ENCODE assay signal across 1 cellular context in genomic region chr15:90954712-90955671, GRCh38.
TF ChIP-seq lines count a peak whose summit lies in the region.

Gene RCCD1, plus strand, starts transcription at chr15:90954884. Its CDS starts 1,851 bp downstream, at chr15:90956735.

TF ChIP-seq in HepG2, 621 proteins besides CTCF, POLR2A, EP300 and RAD21 (continued from another document and continues in another):
- no peak for TF ChIP-seq MBNL3 (CRISPR knock-in tag; conservative IDR thresholded peaks at IDR 0.05)
- TF ChIP-seq GPBP1L1 (CRISPR knock-in tag; IDR thresholded peaks at IDR 0.05), result no peak
- TF ChIP-seq NCOA2 (CRISPR knock-in tag; IDR thresholded peaks at IDR 0.05), result peak; percentile 12; the same call in 1 of the 2 replicates
- TF ChIP-seq ZNF274 (CRISPR knock-in tag; IDR thresholded peaks at IDR 0.05), result peak; percentile 35; the same call in 1 of the 2 replicates
- peak; percentile 45 for TF ChIP-seq ZNF446 (CRISPR knock-in tag; IDR thresholded peaks at IDR 0.05)
- no peak for TF ChIP-seq ONECUT2 (CRISPR knock-in tag; IDR thresholded peaks at IDR 0.05)
- TF ChIP-seq ZNF513 (CRISPR knock-in tag; conservative IDR thresholded peaks at IDR 0.05), result no peak
- peak; percentile 74 for TF ChIP-seq PHF21A (CRISPR knock-in tag; IDR thresholded peaks at IDR 0.05)
- 0 out of 2 replicates have a peak, but pooled peaks have one; percentile 21 for TF ChIP-seq ZNF660 (CRISPR knock-in tag; IDR thresholded peaks at IDR 0.05; ENCODE audit: borderline replicate concordance, low read depth)
- TF ChIP-seq ZNF704 (CRISPR knock-in tag; IDR thresholded peaks at IDR 0.05; ENCODE audit: borderline replicate concordance), result peak; percentile 83; the same call in 1 of the 2 replicates
- TF ChIP-seq TRAFD1 (CRISPR knock-in tag; IDR thresholded peaks at IDR 0.05; ENCODE audit: borderline replicate concordance), result no peak
- TF ChIP-seq SP5 (CRISPR knock-in tag; IDR thresholded peaks at IDR 0.05; ENCODE audit: borderline replicate concordance, low read depth), result peak; percentile 66
- 0 out of 2 replicates have a peak, but pooled peaks have one; percentile 26 for TF ChIP-seq ZNF615 (CRISPR knock-in tag; IDR thresholded peaks at IDR 0.05; ENCODE audit: borderline replicate concordance)
- no peak for TF ChIP-seq ZNF432 (CRISPR knock-in tag; IDR thresholded peaks at IDR 0.05; ENCODE audit: borderline replicate concordance)
- peak; percentile 66; the same call in 1 of the 2 replicates for TF ChIP-seq THAP9 (CRISPR knock-in tag; IDR thresholded peaks at IDR 0.05; ENCODE audit: borderline replicate concordance)
- TF ChIP-seq ELF3 (CRISPR knock-in tag; IDR thresholded peaks at IDR 0.05), result peak; percentile 48; the same call in 1 of the 2 replicates
- no peak for TF ChIP-seq FOXA1 (IDR thresholded peaks at IDR 0.05)
- no peak; the same call in 1 of the 2 replicates for TF ChIP-seq FOXA1 (CRISPR knock-in tag; IDR thresholded peaks at IDR 0.05)
- TF ChIP-seq MTA3 (CRISPR knock-in tag; IDR thresholded peaks at IDR 0.05), result no peak
- TF ChIP-seq ZNF546 (CRISPR knock-in tag; conservative IDR thresholded peaks at IDR 0.05), result peak; percentile 92
- TF ChIP-seq ARID2 (CRISPR knock-in tag; IDR thresholded peaks at IDR 0.05; ENCODE audit: borderline replicate concordance), result peak; percentile 75; the same call in 1 of the 2 replicates
- TF ChIP-seq MTF1 (CRISPR knock-in tag; IDR thresholded peaks at IDR 0.05), result peak; percentile 81; the same call in 1 of the 2 replicates
- peak; percentile 52; the same call in 1 of the 2 replicates for TF ChIP-seq POGK (CRISPR knock-in tag; conservative IDR thresholded peaks at IDR 0.05)
- TF ChIP-seq DDIT3 (CRISPR knock-in tag; IDR thresholded peaks at IDR 0.05), result no peak
- peak; percentile 54; the same call in 1 of the 2 replicates for TF ChIP-seq TIGD3 (CRISPR knock-in tag; IDR thresholded peaks at IDR 0.05; ENCODE audit: borderline replicate concordance)
- TF ChIP-seq TFDP1 (CRISPR knock-in tag; IDR thresholded peaks at IDR 0.05; ENCODE audit: borderline replicate concordance), result peak; percentile 97
- TF ChIP-seq ZNF574 (CRISPR knock-in tag; IDR thresholded peaks at IDR 0.05), result peak; percentile 74
- peak; percentile 27; the same call in 1 of the 2 replicates for TF ChIP-seq ZKSCAN8 (CRISPR knock-in tag; IDR thresholded peaks at IDR 0.05; ENCODE audit: borderline replicate concordance)
- TF ChIP-seq RFXAP (CRISPR knock-in tag; IDR thresholded peaks at IDR 0.05; ENCODE audit: borderline replicate concordance), result peak; percentile 88; the same call in 1 of the 2 replicates
- TF ChIP-seq KDM2A (CRISPR knock-in tag; IDR thresholded peaks at IDR 0.05; ENCODE audit: borderline replicate concordance, low read depth), result peak; percentile 98
- peak; percentile 94 for TF ChIP-seq ZNF501 (CRISPR knock-in tag; IDR thresholded peaks at IDR 0.05)
- TF ChIP-seq PRDM4 (CRISPR knock-in tag; IDR thresholded peaks at IDR 0.05; ENCODE audit: borderline replicate concordance), result no peak
- TF ChIP-seq RXRB (CRISPR knock-in tag; IDR thresholded peaks at IDR 0.05; ENCODE audit: borderline replicate concordance), result peak; percentile 36; the same call in 1 of the 2 replicates
